Comparison of ENCODE assay signal across 8 cellular contexts in genomic region chr19:17470204-17470841, GRCh38. TPM values are rescaled to one million over a fixed set of nuclear protein-coding genes. Genes with fewer than 3 reads are reported as not detected.
DNase-seq lines count a peak whose midpoint lies in the region; ATAC-seq and TF ChIP-seq lines count a peak whose summit lies in the region.

TSS of gene SLC27A1 (plus strand) at chr19:17470524. CDS start at chr19:17470541, 17 bp downstream.

- H3K36me3 Mint-ChIP-seq in T-helper 2 cell treated with Interferon-gamma antibody and Interleukin-4, amounts not matched to agents 5 μg/mL and 100 μg/mL, for 36 hours (ENCODE audit: low read depth), result no peaks in the 10 kb centered on the region

- no peaks in the 10 kb centered on the region for H4K20me1 ChIP-seq in hepatocyte (ENCODE audit: insufficient read depth, poor library complexity, severe bottlenecking)

- intact Hi-C loops in uterus (cut with DNase I; ENCODE audit: low total_unique reads), result no loop called here

- H3K9me3 ChIP-seq in hepatocyte (ENCODE audit: low read depth) (no peaks in the 10 kb centered on the region), uterus (no peaks in the 10 kb centered on the region)

- WGBS in hepatocyte (ENCODE audit: low lambda C conversion rate, missing lambda C conversion rate), result 2% methylated on average over 26 of the region's 61 CpGs

- ATAC-seq in HG02870 (IDR thresholded peaks at IDR 0.05; ENCODE audit: unreplicated experiment), result peak; percentile 76

- peak within 1 kb of the TSS; percentile 39 for H3K9ac ChIP-seq in rectal smooth muscle tissue (ENCODE audit: low read length)

- H3K79me2 ChIP-seq in hepatocyte, result peaks cover 12% of the 10 kb centered on the region

- H3K36me3 ChIP-seq in hepatocyte (replicated peaks; ENCODE audit: insufficient read depth, low read depth), result no peaks in the 10 kb centered on the region
- H3K36me3 ChIP-seq in rectal smooth muscle tissue (ENCODE audit: control insufficient read depth, insufficient read depth, low read length), result no peaks in the 10 kb centered on the region
- H3K36me3 ChIP-seq in uterus, result no peaks in the 10 kb centered on the region

- in situ Hi-C loops in astrocyte of the spinal cord (cut with HindIII; ENCODE audit: low sequenced_read_pairs), result no loop called here

- H3K9me2 ChIP-seq in hepatocyte (replicated peaks; ENCODE audit: insufficient read depth), result no peaks in the 10 kb centered on the region

- peak within 1 kb of the TSS; percentile 93 for H3K4me3 Mint-ChIP-seq in T-helper 2 cell treated with Interferon-gamma antibody and Interleukin-4, amounts not matched to agents 5 μg/mL and 100 μg/mL, for 36 hours

- no peaks in the 10 kb centered on the region for H3K9me3 Mint-ChIP-seq in T-helper 2 cell treated with Interferon-gamma antibody and Interleukin-4, amounts not matched to agents 5 μg/mL and 100 μg/mL, for 36 hours

- peaks cover 7% of the 10 kb centered on the region for H3K27me3 Mint-ChIP-seq in T-helper 2 cell treated with Interferon-gamma antibody and Interleukin-4, amounts not matched to agents 5 μg/mL and 100 μg/mL, for 36 hours (ENCODE audit: low read depth)

- no peak for TF ChIP-seq CTCF in astrocyte of the spinal cord (IDR thresholded peaks at IDR 0.05; ENCODE audit: low read depth, low read length)
- no peak for TF ChIP-seq CTCF in hepatocyte (IDR thresholded peaks at IDR 0.05; ENCODE audit: poor library complexity)
- TF ChIP-seq CTCF in uterus (IDR thresholded peaks at IDR 0.05), result peak in 1 of 4 experiments; percentile 8

- peak within 1 kb of the TSS; percentile 91 for H3K27ac Mint-ChIP-seq in T-helper 2 cell treated with Interferon-gamma antibody and Interleukin-4, amounts not matched to agents 5 μg/mL and 100 μg/mL, for 36 hours

- H3K4me3 ChIP-seq in astrocyte of the spinal cord (ENCODE audit: low read depth, low read length) (peak within 1 kb of the TSS; percentile 66), hepatocyte (peak within 1 kb of the TSS; percentile 60), rectal smooth muscle tissue (ENCODE audit: low read length) (peak within 1 kb of the TSS; percentile 94), uterus (peak within 1 kb of the TSS; percentile 54 to 78)

- H3K27me3 ChIP-seq in hepatocyte (no peaks in the 10 kb centered on the region), rectal smooth muscle tissue (ENCODE audit: control insufficient read depth, insufficient read depth, low read length) (no peaks in the 10 kb centered on the region), uterus (no peaks in the 10 kb centered on the region)

- DNase-seq in NCI-H1694 treated with DMSO at 0.1 percent for 48 hours (lab: John Stamatoyannopoulos, UW) (peak; percentile 90), astrocyte of the spinal cord (ENCODE audit: low read depth, low spot score) (peak; percentile 100), hepatocyte (ENCODE audit: low spot score) (peak; percentile 100), uterus (peak; percentile 99)
- DNase-seq in T-helper 2 cell treated with Interferon-gamma antibody and Interleukin-4, amounts not matched to agents 5 μg/mL and 100 μg/mL, for 36 hours (ENCODE audit: low spot score), result peak; percentile 90

- peaks cover 15% of the 10 kb centered on the region for H3K4me1 ChIP-seq in hepatocyte (ENCODE audit: insufficient read depth)
- peaks cover 13% of the 10 kb centered on the region for H3K4me1 ChIP-seq in rectal smooth muscle tissue (ENCODE audit: control insufficient read depth, insufficient read depth, low read length)
- H3K4me1 ChIP-seq in uterus, result peaks cover 5 to 15% of the 10 kb centered on the region in 2 donors

- TF ChIP-seq POLR2A in GM15510 (IDR thresholded peaks at IDR 0.05; ENCODE audit: borderline replicate concordance, extremely low read depth, insufficient read length) (peak; percentile 35), uterus (IDR thresholded peaks at IDR 0.05) (peak in 1 of 2 donors; percentile 58)

- H3K27ac ChIP-seq in hepatocyte (peak within 1 kb of the TSS; percentile 84), rectal smooth muscle tissue (ENCODE audit: low read depth, low read length) (peak within 1 kb of the TSS; percentile 85), uterus (peak within 1 kb of the TSS; percentile 89 to 92)

- peak within 1 kb of the TSS; percentile 81 for H2AFZ ChIP-seq in hepatocyte

- H3K4me2 ChIP-seq in hepatocyte, result peak within 1 kb of the TSS; percentile 94

- peaks cover 30% of the 10 kb centered on the region for H3K4me1 Mint-ChIP-seq in T-helper 2 cell treated with Interferon-gamma antibody and Interleukin-4, amounts not matched to agents 5 μg/mL and 100 μg/mL, for 36 hours (ENCODE audit: low read depth)

RNA-seq across cellular contexts. Expression of gene SLC27A1, which starts in this region (rescaled TPM):
- total RNA-seq in hepatocyte, result 6.2 and 8.7 TPM in 2 replicates
- 8.6 and 10.9 TPM in 2 replicates for polyA plus RNA-seq in hepatocyte
- total RNA-seq in uterus, result 10 to 100 TPM in 3 of 4 donors, 1 to 10 TPM in 1; 7.1 to 36.5 (median 26.9) TPM

Comparison
In these comparisons a context has a peak if more than half of its experiments do, and no peak if none do; other contexts are left out.
1. Peak in every context shown above with its lines: DNase-seq, ATAC-seq, H3K4me3 ChIP-seq and H3K27ac ChIP-seq.